16 cellular contexts compared by ENCODE assay signal in genomic region chr18:11561293-11561692, GRCh38.
A peak's percentile ranks its signal among the peaks of the same experiment; 100 is the strongest.
DNase-seq lines count a peak whose midpoint lies in the region; ATAC-seq lines count a peak whose summit lies in the region.
"Had no signal": no experiment of that assay in that cellular context is flagged by ENCODE, and none has a peak within 500 bp of the region (broad histone marks: within the 10 kb centered on the region; RNA-seq: fewer than 3 reads in every experiment).

No MANE protein-coding gene starts in this region.

- no peak overlapping the region for H3K4me3 ChIP-seq in BLaER1
- H3K4me3 ChIP-seq: GM23248 had no signal

- no peaks in the 10 kb centered on the region for H3K27me3 ChIP-seq in BLaER1

- no peaks in the 10 kb centered on the region for H3K36me3 ChIP-seq in BLaER1

- H4K20me1 ChIP-seq in BLaER1: no peaks in the 10 kb centered on the region

- no peak for ATAC-seq in HG03565 (IDR thresholded peaks at IDR 0.05; ENCODE audit: unreplicated experiment)
- ATAC-seq in HG02973 (IDR thresholded peaks at IDR 0.05; ENCODE audit: unreplicated experiment): no peak
- ATAC-seq: HCT116 had no signal

- peaks cover 48% of the 10 kb centered on the region for H3K4me1 ChIP-seq in BLaER1

- 0 out of 2 replicates have a peak overlapping the region, but pooled peaks have one; percentile 71 for H3K4me2 ChIP-seq in BLaER1

- H3K9ac ChIP-seq in BLaER1: no peak overlapping the region
- H3K9ac ChIP-seq: GM23248 had no signal

- no peak overlapping the region for H3K27ac ChIP-seq in BLaER1
- H3K27ac ChIP-seq: GM23248 had no signal

- DNase-seq in NCI-H1105 treated with DMSO at 0.1 percent for 48 hours (lab: John Stamatoyannopoulos, UW): peak; percentile 40
- DNase-seq in foreskin melanocyte: peak; percentile 88
- peak; percentile 54 for DNase-seq in retina
- DNase-seq in NCI-H524 treated with DMSO at 0.1 percent for 48 hours (lab: John Stamatoyannopoulos, UW): no peak
- DNase-seq: ACHN; C1 segment of cervical spinal cord; CD4-positive, alpha-beta T cell; COR-L47; DMS153; DMS79 treated with DMSO at 0.1 percent for 48 hours; EL; GM23248 had no signal

- H3K9me3 ChIP-seq in BLaER1: no peaks in the 10 kb centered on the region
